ENCODE assay signal across 30 cellular contexts in genomic region chr21:16388911-16389515, GRCh38.
"Had no signal": no experiment of that assay in that cellular context is flagged by ENCODE, and none has a peak within 500 bp of the region (broad histone marks: within the 10 kb centered on the region; RNA-seq: fewer than 3 reads in every experiment).

No MANE protein-coding gene starts in this region.

- H3K36me3 ChIP-seq: adrenal gland, heart left ventricle, left ventricle myocardium inferior, ovary had no signal

- ATAC-seq: body of pancreas; heart left ventricle; naive thymus-derived CD4-positive, alpha-beta T cell; sciatic nerve; stimulated activated memory B cell treated with anti-CD40 and anti-IgM and Interleukin-4, amounts not matched to agents 10 μg/mL and 1 μg/mL and 100 μg/mL, for 72 hours; stimulated activated naive CD8-positive, alpha-beta T cell treated with anti-CD3 and anti-CD28 coated beads, Interleukin-15, amount 100 ng/mL, for 72 hours had no signal

- H3K27ac ChIP-seq: adrenal gland, body of pancreas, heart left ventricle, left ventricle myocardium inferior, ovary had no signal

- DNase-seq: activated CD4-positive, alpha-beta memory T cell treated with anti-CD3 and anti-CD28 coated beads for 36 hours; activated CD4-positive, alpha-beta T cell treated with anti-CD3 and anti-CD28 coated beads, Interleukin-2, amount 10 ng/mL, durations not matched to agents 24 days and 14 days; activated CD4-positive, CD25-positive, alpha-beta regulatory T cell treated with anti-CD3 and anti-CD28 coated beads, Interleukin-2, amount 50 U/mL, for 72 hours; activated CD8-positive, alpha-beta memory T cell treated with anti-CD3 and anti-CD28 coated beads, Interleukin-2, amount 50 U/mL, for 4 hours; activated effector memory CD4-positive, alpha-beta T cell treated with anti-CD3 and anti-CD28 coated beads, Interleukin-2, amount 50 U/mL, for 16 hours; activated naive CD4-positive, alpha-beta T cell treated with anti-CD3 and anti-CD28 coated beads for 36 hours; activated naive CD8-positive, alpha-beta T cell treated with anti-CD3 and anti-CD28 coated beads for 36 hours; activated T-cell treated with anti-CD3 and anti-CD28 coated beads, Interleukin-2, amount 50 U/mL, for 1 hour; adrenal gland; aorta; body of pancreas; cortex of kidney; heart left ventricle; hypothalamus; immature natural killer cell; left ventricle myocardium inferior; midbrain; naive thymus-derived CD4-positive, alpha-beta T cell; ovary; retina; small intestine; stimulated activated CD4-positive, alpha-beta T cell treated with anti-CD3 and anti-CD28 coated beads, Interleukin-4, amount 100 ng/mL, for 4 hours; stimulated activated CD8-positive, alpha-beta memory T cell treated with anti-CD3 and anti-CD28 coated beads, Interleukin-4, amount 100 ng/mL, for 48 hours; stimulated activated naive CD8-positive, alpha-beta T cell treated with anti-CD3 and anti-CD28 coated beads, Interleukin-15, amount 100 ng/mL, for 72 hours; substantia nigra; T-helper 2 cell had no signal

- FAIRE-seq: endothelial cell of umbilical vein, small intestine had no signal

- H3K9me3 ChIP-seq: adrenal gland, body of pancreas, heart left ventricle, left ventricle myocardium inferior, ovary had no signal

- H3K4me1 ChIP-seq: adrenal gland, body of pancreas had no signal

- H3K4me3 ChIP-seq: adrenal gland, body of pancreas, heart left ventricle, left ventricle myocardium inferior, lung, ovary had no signal

- H3K27me3 ChIP-seq: adrenal gland, body of pancreas, heart left ventricle, ovary had no signal
